8 cellular contexts compared by ENCODE assay signal in genomic region chr7:107168233-107169119, GRCh38. TPM values are rescaled to one million over a fixed set of nuclear protein-coding genes. Genes with fewer than 3 reads are reported as not detected.
DNase-seq lines count a peak whose midpoint lies in the region; ATAC-seq and TF ChIP-seq lines count a peak whose summit lies in the region.

HBP1 (plus strand) TSS chr7:107169003; CDS start chr7:107179894, 10,891 bp downstream.

- H3K27me3 ChIP-seq in A673 (replicated peaks; ENCODE audit: insufficient read depth, low read depth, low read length, poor library complexity) (no peaks in the 10 kb centered on the region), breast epithelium (no peaks in the 10 kb centered on the region), iPS-18a (ENCODE audit: control insufficient read depth, insufficient read depth, low read length) (no peaks in the 10 kb centered on the region), skeletal muscle satellite cell (ENCODE audit: control insufficient read depth, insufficient read depth, low read length) (no peaks in the 10 kb centered on the region)

- H3K4me1 ChIP-seq in A673 (ENCODE audit: insufficient read depth, low read length, poor library complexity, severe bottlenecking) (peaks cover 5% of the 10 kb centered on the region), breast epithelium (peaks cover 0 to 19% of the 10 kb centered on the region in 2 donors), iPS-18a (ENCODE audit: control insufficient read depth, low read depth, low read length) (peaks cover 17% of the 10 kb centered on the region), skeletal muscle satellite cell (ENCODE audit: control insufficient read depth, insufficient read depth, low read length) (peaks cover 14% of the 10 kb centered on the region)

- intact Hi-C loops in A673 (cut with micrococcal nuclease; ENCODE audit: unreplicated experiment), result no loop called here
- intact Hi-C loops in breast epithelium (cut with DNase I; ENCODE audit: low total_unique reads), result no loop called here

- CTCF ChIA-PET in A673 (lab: Charles Lee), result interaction anchor here (0.9 to 1.4 kb wide), 3 partner anchors 18 to 706 kb away, joined by 3 to 4 read pairs (median 3); partner anchors contain the start of gene CCDC71L

- BruUV-seq in A673 (replicated peaks; lab: Mats Ljungman, UMichigan), result no TSS peak

- peak; percentile 96 for ATAC-seq in GM18870 (IDR thresholded peaks at IDR 0.05; ENCODE audit: unreplicated experiment)
- peak; percentile 87 for ATAC-seq in HG03135 (IDR thresholded peaks at IDR 0.05; ENCODE audit: unreplicated experiment)

- H3K27ac ChIP-seq in A673 (ENCODE audit: low read depth, low read length, poor library complexity, severe bottlenecking) (peak within 1 kb of the TSS; percentile 87), VCaP (peak within 1 kb of the TSS; percentile 96), breast epithelium (peak within 1 kb of the TSS; percentile 100), iPS-18a (ENCODE audit: low read length) (peak within 1 kb of the TSS; percentile 82)

- H3K9me3 ChIP-seq in A673 (ENCODE audit: low read depth, low read length, poor library complexity, severe bottlenecking) (no peaks in the 10 kb centered on the region), breast epithelium (no peaks in the 10 kb centered on the region), iPS-18a (ENCODE audit: control insufficient read depth, low read depth, low read length) (no peaks in the 10 kb centered on the region), skeletal muscle satellite cell (replicated peaks; ENCODE audit: low read length) (no peaks in the 10 kb centered on the region)

- TF ChIP-seq CTCF in A673 (conservative IDR thresholded peaks at IDR 0.05; ENCODE audit: low read depth, low read length), result no peak
- TF ChIP-seq CTCF in VCaP (conservative IDR thresholded peaks at IDR 0.05), result no peak
- TF ChIP-seq CTCF in breast epithelium (IDR thresholded peaks at IDR 0.05), result no peak

- POLR2A ChIA-PET in A673 (lab: Charles Lee; ENCODE audit: low non-redundant PET), result interaction anchor here (0.6 kb wide), 2 partner anchors 25 to 100 kb away, joined by 4 read pairs; no protein-coding TSS in a partner anchor

- H3K36me3 ChIP-seq in A673 (ENCODE audit: insufficient read depth, low read length, poor library complexity, severe bottlenecking), result no peaks in the 10 kb centered on the region
- H3K36me3 ChIP-seq in breast epithelium, result no peaks in the 10 kb centered on the region
- no peaks in the 10 kb centered on the region for H3K36me3 ChIP-seq in iPS-18a (ENCODE audit: control insufficient read depth, low read depth, low read length)
- no peaks in the 10 kb centered on the region for H3K36me3 ChIP-seq in skeletal muscle satellite cell (ENCODE audit: insufficient read depth, low read length)

- DNase-seq in A673 (ENCODE audit: low spot score) (peak; percentile 100), NCI-H2196 treated with DMSO at 0.1 percent for 48 hours (lab: John Stamatoyannopoulos, UW; ENCODE audit: unreplicated experiment) (peak; percentile 98), breast epithelium (ENCODE audit: low spot score in 2 of 2) (peak; percentile 100)

- H3K4me2 ChIP-seq in skeletal muscle satellite cell (ENCODE audit: low read length), result peak within 1 kb of the TSS; percentile 92

- TF ChIP-seq POLR2A in breast epithelium (IDR thresholded peaks at IDR 0.05), result peak; percentile 85

- H3K4me3 ChIP-seq in A673 (ENCODE audit: low read depth, low read length, poor library complexity, severe bottlenecking), result peak within 1 kb of the TSS; percentile 84
- H3K4me3 ChIP-seq in breast epithelium, result peak within 1 kb of the TSS; percentile 85 to 93 (median 91)
- H3K4me3 ChIP-seq in iPS-18a (ENCODE audit: low read length), result peak within 1 kb of the TSS; percentile 85
- H3K4me3 ChIP-seq in skeletal muscle satellite cell (ENCODE audit: low read length), result peak within 1 kb of the TSS; percentile 87

- H3K9ac ChIP-seq in iPS-18a (ENCODE audit: low read length) (peak within 1 kb of the TSS; percentile 79), skeletal muscle satellite cell (ENCODE audit: low read depth, low read length) (peak within 1 kb of the TSS; percentile 92)

RNA-seq across cellular contexts. Expression of gene HBP1, which starts in this region (rescaled TPM):
- total RNA-seq in A673 (2021) (11.7 and 19.9 TPM in 2 replicates), breast epithelium (100 to 1,000 TPM; 166 to 269 (median 176) TPM)
- total RNA-seq in skeletal muscle satellite cell (2012; rRNA removed), result 30.9 and 35.8 TPM in 2 replicates

Comparison
In these comparisons a context has a peak if more than half of its experiments do, and no peak if none do; other contexts are left out.
1. Peak in every context shown above with its lines: DNase-seq, ATAC-seq, H3K4me3 ChIP-seq and H3K27ac ChIP-seq.